In genomic region chr16:3022208-3022696, GRCh38 we compare ENCODE assay signal across 8 cellular contexts. TPM values are rescaled to one million over a fixed set of nuclear protein-coding genes. Genes with fewer than 3 reads are reported as not detected.
DNase-seq lines count a peak whose midpoint lies in the region; ATAC-seq and TF ChIP-seq lines count a peak whose summit lies in the region.

No MANE protein-coding gene starts in this region.

- peaks cover 0 to 58% (median 40%) of the 10 kb centered on the region in 4 donors for H3K4me1 ChIP-seq in tibial artery

- intact Hi-C loops in Right ventricle myocardium inferior (cut with DNase I), result no loop called here
- intact Hi-C loops in posterior cingulate gyrus (cut with DNase I), result no loop called here
- intact Hi-C loops in tibial artery (cut with DNase I; ENCODE audit: low total_unique reads), result no loop called here

- peaks cover 17% of the 10 kb centered on the region for H3K27me3 Mint-ChIP-seq in activated naive CD8-positive, alpha-beta T cell treated with anti-CD3 and anti-CD28 coated beads, Interleukin-2, amount 10 ng/mL, durations not matched to agents 7 days and 5 days

- DNase-seq in HCEC 1CT (peak; percentile 98), SW 1271 (lab: John Stamatoyannopoulos, UW) (peak; percentile 46 to 70), Right ventricle myocardium inferior (ENCODE audit: missing footprints) (peak; percentile 93), posterior cingulate gyrus (peak in 9 of 10 donors; percentile 55 to 98 (median 76)), tibial artery (peak; percentile 91 to 96), NCI-H2081 (lab: John Stamatoyannopoulos, UW) (no peak)
- peak; percentile 76 for DNase-seq in activated naive CD8-positive, alpha-beta T cell treated with anti-CD3 and anti-CD28 coated beads, Interleukin-2, amount 10 ng/mL, durations not matched to agents 7 days and 5 days

- H3K36me3 Mint-ChIP-seq in activated naive CD8-positive, alpha-beta T cell treated with anti-CD3 and anti-CD28 coated beads, Interleukin-2, amount 10 ng/mL, durations not matched to agents 7 days and 5 days, result peaks cover 6% of the 10 kb centered on the region

- H3K4me1 Mint-ChIP-seq in activated naive CD8-positive, alpha-beta T cell treated with anti-CD3 and anti-CD28 coated beads, Interleukin-2, amount 10 ng/mL, durations not matched to agents 7 days and 5 days, result peaks cover 36% of the 10 kb centered on the region

- no peaks in the 10 kb centered on the region for H3K9me3 Mint-ChIP-seq in activated naive CD8-positive, alpha-beta T cell treated with anti-CD3 and anti-CD28 coated beads, Interleukin-2, amount 10 ng/mL, durations not matched to agents 7 days and 5 days

- peak overlapping the region; percentile 87 for H3K27ac Mint-ChIP-seq in activated naive CD8-positive, alpha-beta T cell treated with anti-CD3 and anti-CD28 coated beads, Interleukin-2, amount 10 ng/mL, durations not matched to agents 7 days and 5 days

- no peak for ATAC-seq in activated naive CD8-positive, alpha-beta T cell treated with anti-CD3 and anti-CD28 coated beads, Interleukin-2, amount 10 ng/mL, durations not matched to agents 7 days and 5 days (ENCODE audit: low read depth)
- peak; percentile 41 for ATAC-seq in Right ventricle myocardium inferior
- no peak for ATAC-seq in GM18870 (IDR thresholded peaks at IDR 0.05; ENCODE audit: unreplicated experiment)

- H3K9me3 ChIP-seq in tibial artery, result no peaks in the 10 kb centered on the region

- H3K27ac ChIP-seq in tibial artery, result peak overlapping the region; percentile 95 to 96

- peak overlapping the region; percentile 73 to 88 for H3K4me3 ChIP-seq in tibial artery

- peaks cover 0 to 19% (median 15%) of the 10 kb centered on the region in 3 donors for H3K36me3 ChIP-seq in tibial artery

- POLR2A ChIA-PET in activated naive CD8-positive, alpha-beta T cell treated with anti-CD3 and anti-CD28 coated beads, Interleukin-2, amount 10 ng/mL, durations not matched to agents 7 days and 5 days (lab: Charles Lee), result interaction anchor here (0.7 to 2.4 kb wide), 7 partner anchors 7 to 140 kb away, joined by 3 to 19 read pairs (median 5); partner anchors contain the start of genes FLYWCH2, IL32, MMP25 and PKMYT1

- H3K4me3 Mint-ChIP-seq in activated naive CD8-positive, alpha-beta T cell treated with anti-CD3 and anti-CD28 coated beads, Interleukin-2, amount 10 ng/mL, durations not matched to agents 7 days and 5 days, result peak overlapping the region; percentile 90

- TF ChIP-seq CTCF in tibial artery (IDR thresholded peaks at IDR 0.05), result no peak

- peaks cover 0 to 23% of the 10 kb centered on the region in 2 donors for H3K27me3 ChIP-seq in tibial artery

RNA-seq across cellular contexts. Expression of gene HCFC1R1, which starts 1.5 kb away (rescaled TPM):
- total RNA-seq in activated naive CD8-positive, alpha-beta T cell treated with anti-CD3 and anti-CD28 coated beads, Interleukin-2, amount 10 ng/mL, durations not matched to agents 7 days and 5 days, result 10 to 100 TPM; 38.1 to 42.6 TPM
- 68.6 TPM for total RNA-seq in Right ventricle myocardium inferior

RNA-seq across cellular contexts. Expression of gene THOC6, which starts 1.6 kb away (rescaled TPM):
- total RNA-seq in activated naive CD8-positive, alpha-beta T cell treated with anti-CD3 and anti-CD28 coated beads, Interleukin-2, amount 10 ng/mL, durations not matched to agents 7 days and 5 days, result 10 to 100 TPM; 36.3 to 36.9 TPM
- 12.9 TPM for total RNA-seq in Right ventricle myocardium inferior

RNA-seq across cellular contexts. Expression of gene TNFRSF12A, which starts 2.1 kb away (rescaled TPM):
- 1 to 10 TPM; 2.9 TPM for total RNA-seq in activated naive CD8-positive, alpha-beta T cell treated with anti-CD3 and anti-CD28 coated beads, Interleukin-2, amount 10 ng/mL, durations not matched to agents 7 days and 5 days
- 42.8 TPM for total RNA-seq in Right ventricle myocardium inferior

RNA-seq across cellular contexts. Expression of gene CLDN6, which starts 4.3 kb away (rescaled TPM):
- not detected for total RNA-seq in activated naive CD8-positive, alpha-beta T cell treated with anti-CD3 and anti-CD28 coated beads, Interleukin-2, amount 10 ng/mL, durations not matched to agents 7 days and 5 days
- not detected for total RNA-seq in Right ventricle myocardium inferior

RNA-seq across cellular contexts. Expression of gene CLDN9, which starts 9.5 kb away (rescaled TPM):
- total RNA-seq in activated naive CD8-positive, alpha-beta T cell treated with anti-CD3 and anti-CD28 coated beads, Interleukin-2, amount 10 ng/mL, durations not matched to agents 7 days and 5 days, result not detected
- total RNA-seq in Right ventricle myocardium inferior, result 0.32 TPM

Comparison
In these comparisons a context has a peak if more than half of its experiments do, and no peak if none do; other contexts are left out.
1. DNase-seq: peak in HCEC 1CT (single experiment), SW 1271 (2 of 2), activated naive CD8-positive, alpha-beta T cell treated with anti-CD3 and anti-CD28 coated beads, Interleukin-2, amount 10 ng/mL, durations not matched to agents 7 days and 5 days (single experiment), Right ventricle myocardium inferior (single experiment), posterior cingulate gyrus (9 of 10) and tibial artery (2 of 2); none in NCI-H2081 (0 of 2).
2. RNA of gene TNFRSF12A, which starts 2.1 kb away (total RNA-seq): 42.8 TPM in Right ventricle myocardium inferior (single experiment); 2.9 TPM in activated naive CD8-positive, alpha-beta T cell treated with anti-CD3 and anti-CD28 coated beads, Interleukin-2, amount 10 ng/mL, durations not matched to agents 7 days and 5 days; every median in the first group is over 10 times any median in the second.